Comparison of ENCODE assay signal across 23 cellular contexts in genomic region chr1:73789965-73790364, GRCh38.
DNase-seq lines count a peak whose midpoint lies in the region; ATAC-seq, FAIRE-seq and TF ChIP-seq lines count a peak whose summit lies in the region.
"Had no signal": no experiment of that assay in that cellular context is flagged by ENCODE, and none has a peak within 500 bp of the region (broad histone marks: within the 10 kb centered on the region; RNA-seq: fewer than 3 reads in every experiment).

No MANE protein-coding gene starts in this region.

- H3K79me2 ChIP-seq in mammary epithelial cell (ENCODE audit: insufficient read depth, low read length) = no peaks in the 10 kb centered on the region

- no peaks in the 10 kb centered on the region for H4K20me1 ChIP-seq in mammary epithelial cell (ENCODE audit: insufficient read depth, low read length)
- H4K20me1 ChIP-seq: BLaER1 had no signal

- CTCF ChIA-PET in mammary epithelial cell (lab: Charles Lee; ENCODE audit: low non-redundant PET) = interaction anchor here (0.6 kb wide), 1 partner anchor 12 kb away, joined by 7 read pairs; no protein-coding TSS in a partner anchor

- TF ChIP-seq CTCF in mammary epithelial cell (conservative IDR thresholded peaks at IDR 0.05 in 1 of 2, IDR thresholded peaks at IDR 0.05 in 1 of 2; ENCODE audit: extremely low read depth in 1 of 2, insufficient read depth in 1 of 2, low read depth in 1 of 2, low read length in 2 of 2) (no peak), breast epithelium (IDR thresholded peaks at IDR 0.05) (no peak), bronchial epithelial cell (IDR thresholded peaks at IDR 0.05; ENCODE audit: insufficient read depth, low read length, severe bottlenecking) (no peak), chondrocyte (IDR thresholded peaks at IDR 0.05) (no peak)

- H2AFZ ChIP-seq in mammary epithelial cell (ENCODE audit: low read depth, low read length) = no peak overlapping the region
- H2AFZ ChIP-seq: GM23338 had no signal

- no peak for TF ChIP-seq POLR2A in breast epithelium (IDR thresholded peaks at IDR 0.05)

- no peaks in the 10 kb centered on the region for H3K27me3 Mint-ChIP-seq in chondrocyte (ENCODE audit: low read depth)
- H3K27me3 Mint-ChIP-seq: B cell; CD4-positive, CD25-positive, alpha-beta regulatory T cell had no signal

- H3K27me3 ChIP-seq in mammary epithelial cell (ENCODE audit: insufficient read depth, low read length) = no peaks in the 10 kb centered on the region
- H3K27me3 ChIP-seq in breast epithelium = no peaks in the 10 kb centered on the region
- no peaks in the 10 kb centered on the region for H3K27me3 ChIP-seq in bronchial epithelial cell (ENCODE audit: control insufficient read depth, insufficient read depth, low read length)
- H3K27me3 ChIP-seq: BLaER1 had no signal

- no peaks in the 10 kb centered on the region for H3K36me3 Mint-ChIP-seq in chondrocyte (ENCODE audit: low read depth)
- H3K36me3 Mint-ChIP-seq: CD4-positive, CD25-positive, alpha-beta regulatory T cell; CD8-positive, alpha-beta T cell had no signal

- H3K9me3 Mint-ChIP-seq in chondrocyte (ENCODE audit: low read depth) = peaks cover 4% of the 10 kb centered on the region
- H3K9me3 Mint-ChIP-seq: GM23338, H9 had no signal

- H3K4me1 Mint-ChIP-seq in chondrocyte (ENCODE audit: low read depth) = no peaks in the 10 kb centered on the region
- H3K4me1 Mint-ChIP-seq: B cell; CD4-positive, CD25-positive, alpha-beta regulatory T cell; GM23338; H9 had no signal

- dilution Hi-C loops in mammary epithelial cell (cut with HindIII; ENCODE audit: low sequenced_read_pairs) = no loop called here

- H3K4me3 Mint-ChIP-seq in chondrocyte (ENCODE audit: unreplicated experiment) = no peak overlapping the region
- H3K4me3 Mint-ChIP-seq: B cell; CD4-positive, CD25-positive, alpha-beta regulatory T cell; CD8-positive, alpha-beta T cell; GM23338; H9 had no signal

- FAIRE-seq in bronchial epithelial cell (lab: Jason Lieb, UNC) = no peak
- FAIRE-seq: A204.1, D721Med, GM12878, GM19239 had no signal

- H3K36me3 ChIP-seq in mammary epithelial cell (ENCODE audit: insufficient read depth, low read length) (no peaks in the 10 kb centered on the region), breast epithelium (no peaks in the 10 kb centered on the region), bronchial epithelial cell (ENCODE audit: control insufficient read depth, insufficient read depth, low read length) (no peaks in the 10 kb centered on the region)
- H3K36me3 ChIP-seq: BLaER1 had no signal

- H3K9ac ChIP-seq in mammary epithelial cell (ENCODE audit: insufficient read depth, low read length) = no peak overlapping the region
- H3K9ac ChIP-seq: BLaER1 had no signal

- no peak overlapping the region for H3K4me3 ChIP-seq in mammary epithelial cell (replicated peaks in 1 of 3; ENCODE audit: insufficient read depth in 1 of 3, low read depth in 2 of 3, low read length in 3 of 3)
- no peak overlapping the region for H3K4me3 ChIP-seq in breast epithelium
- no peak overlapping the region for H3K4me3 ChIP-seq in bronchial epithelial cell (ENCODE audit: low read depth, low read length)
- H3K4me3 ChIP-seq: BLaER1, GM12878, GM23338 had no signal

- DNase-seq in mammary epithelial cell (peak; percentile 45), breast epithelium (ENCODE audit: low spot score in 2 of 2) (no peak), bronchial epithelial cell (ENCODE audit: low read depth) (peak; percentile 30), renal cortical epithelial cell (ENCODE audit: low read depth) (peak; percentile 28), chondrocyte (ENCODE audit: low spot score) (no peak)
- DNase-seq: CD4-positive, CD25-positive, alpha-beta regulatory T cell; CD8-positive, alpha-beta T cell; DMS 273 treated with DMSO at 0.1 percent for 48 hours; DMS79; EL; GDM1; H9 had no signal

- BruUV-seq in mammary epithelial cell (replicated peaks; lab: Mats Ljungman, UMichigan) = no TSS peak

- intact Hi-C loops in mammary epithelial cell (cut with micrococcal nuclease) = no loop called here
- intact Hi-C loops in breast epithelium (cut with DNase I; ENCODE audit: low total_unique reads) = no loop called here

- peaks cover 5% of the 10 kb centered on the region for H3K4me1 ChIP-seq in mammary epithelial cell (ENCODE audit: insufficient read depth, low read length)
- H3K4me1 ChIP-seq in breast epithelium = no peaks in the 10 kb centered on the region
- H3K4me1 ChIP-seq: BLaER1 had no signal

- H3K9me3 ChIP-seq in mammary epithelial cell (replicated peaks; ENCODE audit: insufficient read depth, low read length) = no peaks in the 10 kb centered on the region
- no peaks in the 10 kb centered on the region for H3K9me3 ChIP-seq in breast epithelium
- H3K9me3 ChIP-seq: BLaER1 had no signal

- ATAC-seq in GM21526 (IDR thresholded peaks at IDR 0.05; ENCODE audit: low FRiP score, unreplicated experiment) = no peak
- ATAC-seq: CD8-positive, alpha-beta T cell; GM12878; GM23338; HCT116 had no signal

- H3K4me2 ChIP-seq in mammary epithelial cell (ENCODE audit: insufficient read depth, low read depth, low read length) = no peak overlapping the region
- H3K4me2 ChIP-seq: BLaER1, GM23338 had no signal

- H3K27ac Mint-ChIP-seq in chondrocyte (ENCODE audit: unreplicated experiment) = no peak overlapping the region
- H3K27ac Mint-ChIP-seq: B cell; CD4-positive, CD25-positive, alpha-beta regulatory T cell; CD8-positive, alpha-beta T cell; GM23338; H9 had no signal

- H3K27ac ChIP-seq in mammary epithelial cell (ENCODE audit: insufficient read depth, low read depth, low read length) = no peak overlapping the region
- no peak overlapping the region for H3K27ac ChIP-seq in breast epithelium
- H3K27ac ChIP-seq: 22Rv1, BLaER1, C4-2B had no signal

- in situ Hi-C loops in mammary epithelial cell (cut with MboI; ENCODE audit: low sequenced_read_pairs in 2 of 2) = no loop called here

Comparison
In these comparisons a context has a peak if more than half of its experiments do, and no peak if none do; other contexts are left out.
1. DNase-seq: peak in mammary epithelial cell (single experiment), bronchial epithelial cell (single experiment) and renal cortical epithelial cell (single experiment); none in breast epithelium (0 of 2) and chondrocyte (single experiment).